ENCODE assay signal across 28 cellular contexts in the genomic region with DNA sequence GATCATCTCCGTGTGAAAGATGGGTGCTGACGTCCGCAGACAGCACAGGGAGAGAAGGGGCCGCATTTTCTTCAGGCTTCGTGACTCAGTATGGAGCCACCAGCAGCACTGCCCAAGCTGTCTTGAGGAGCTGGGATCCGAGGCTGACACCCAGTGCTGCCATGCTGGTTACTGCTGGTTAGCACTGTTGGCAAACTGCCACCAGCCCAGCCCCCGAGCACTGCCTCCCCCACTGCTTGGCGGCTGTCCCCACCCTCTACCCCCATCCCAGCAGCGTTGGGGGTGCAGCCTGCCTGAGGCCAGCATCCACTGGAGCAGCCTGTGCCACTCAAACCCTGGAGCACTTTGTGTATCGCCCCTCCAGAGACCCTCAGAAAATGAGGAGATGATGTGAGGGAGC. TPM values are rescaled to one million over a fixed set of nuclear protein-coding genes. Genes with fewer than 3 reads are reported as not detected.
"Had no signal": no experiment of that assay in that cellular context is flagged by ENCODE, and none has a peak within 500 bp of the region (broad histone marks: within the 10 kb centered on the region; RNA-seq: fewer than 3 reads in every experiment).

No MANE protein-coding gene starts in this region.

- H3K36me3 Mint-ChIP-seq: mesothelial cell of epicardium; naive B cell; natural killer cell; neural progenitor cell; stimulated activated effector memory CD8-positive, alpha-beta T cell treated with anti-CD3 and anti-CD28 coated beads, Interleukin-12 subunit alpha, Interleukin-12 subunit beta, amount 100 ng/mL, for 72 hours; type B pancreatic cell had no signal

- H3K4me2 ChIP-seq: neural progenitor cell had no signal

- H3K4me3 Mint-ChIP-seq: mesothelial cell of epicardium; naive B cell; natural killer cell; nephron progenitor cell; neural progenitor cell; stimulated activated effector memory CD8-positive, alpha-beta T cell treated with anti-CD3 and anti-CD28 coated beads, Interleukin-12 subunit alpha, Interleukin-12 subunit beta, amount 100 ng/mL, for 72 hours; stimulated activated naive CD8-positive, alpha-beta T cell treated with anti-CD3 and anti-CD28 coated beads, Interleukin-15, Interleukin-2, amounts not matched to agents 100 ng/mL and 50 ng/mL, for 24 hours; type B pancreatic cell had no signal

- H3K9ac ChIP-seq: neural progenitor cell had no signal

- H2AFZ ChIP-seq: neural progenitor cell had no signal

- H3K27ac Mint-ChIP-seq: mesothelial cell of epicardium; naive B cell; natural killer cell; nephron progenitor cell; neural progenitor cell; stimulated activated effector memory CD8-positive, alpha-beta T cell treated with anti-CD3 and anti-CD28 coated beads, Interleukin-12 subunit alpha, Interleukin-12 subunit beta, amount 100 ng/mL, for 72 hours; stimulated activated naive CD8-positive, alpha-beta T cell treated with anti-CD3 and anti-CD28 coated beads, Interleukin-15, Interleukin-2, amounts not matched to agents 100 ng/mL and 50 ng/mL, for 24 hours; type B pancreatic cell had no signal

- DNase-seq: hippocampal formation; left colon; mesendoderm; naive B cell; natural killer cell; nephron progenitor cell; ovary; retina; right cardiac atrium; stimulated activated CD4-positive, alpha-beta T cell treated with anti-CD3 and anti-CD28 coated beads, Interleukin-4, amount 100 ng/mL, for 24 hours; stimulated activated naive CD4-positive, alpha-beta T cell; uterus had no signal

- H3K36me3 ChIP-seq: left lung, neural progenitor cell, ovary, prostate gland, tibial nerve, uterus had no signal

- H3K27ac ChIP-seq: left lung, neural progenitor cell, ovary, prostate gland, skin epidermis, tibial nerve, uterus had no signal

- FAIRE-seq: keratinocyte had no signal

- H3K9me3 ChIP-seq: left lung, ovary, prostate gland, tibial nerve, uterus had no signal

- H3K4me3 ChIP-seq: left lung, lung, neural progenitor cell, ovary, prostate gland, skin epidermis, tibial nerve, uterus had no signal

- H3K4me1 Mint-ChIP-seq: mesothelial cell of epicardium; naive B cell; natural killer cell; stimulated activated effector memory CD8-positive, alpha-beta T cell treated with anti-CD3 and anti-CD28 coated beads, Interleukin-12 subunit alpha, Interleukin-12 subunit beta, amount 100 ng/mL, for 72 hours had no signal

- H3K27me3 ChIP-seq: ovary, uterus had no signal

- ATAC-seq: left colon; left lung; natural killer cell; sciatic nerve; stimulated activated effector memory CD8-positive, alpha-beta T cell treated with anti-CD3 and anti-CD28 coated beads, Interleukin-12 subunit alpha, Interleukin-12 subunit beta, amount 100 ng/mL, for 72 hours had no signal

- H3K4me1 ChIP-seq: left lung, neural progenitor cell, prostate gland, tibial nerve, uterus had no signal

- H3K9me3 Mint-ChIP-seq: mesothelial cell of epicardium; natural killer cell; nephron progenitor cell; neural progenitor cell; stimulated activated effector memory CD8-positive, alpha-beta T cell treated with anti-CD3 and anti-CD28 coated beads, Interleukin-12 subunit alpha, Interleukin-12 subunit beta, amount 100 ng/mL, for 72 hours; stimulated activated naive CD8-positive, alpha-beta T cell treated with anti-CD3 and anti-CD28 coated beads, Interleukin-15, Interleukin-2, amounts not matched to agents 100 ng/mL and 50 ng/mL, for 24 hours; type B pancreatic cell had no signal

RNA-seq across cellular contexts. Expression of a gene that starts 35.8 kb away (rescaled TPM):
- total RNA-seq: left colon, left lung, mesothelial cell of epicardium, mononuclear cell, natural killer cell, sciatic nerve, subcutaneous adipose tissue, temporal lobe, ureter had no signal
